Comparison of ENCODE assay signal across 9 cellular contexts in genomic region chr3:99532246-99532645, GRCh38.
A peak's percentile ranks its signal among the peaks of the same experiment; 100 is the strongest.
DNase-seq lines count a peak whose midpoint lies in the region; ATAC-seq and TF ChIP-seq lines count a peak whose summit lies in the region.
"Had no signal": no experiment of that assay in that cellular context is flagged by ENCODE, and none has a peak within 500 bp of the region (broad histone marks: within the 10 kb centered on the region; RNA-seq: fewer than 3 reads in every experiment).

No MANE protein-coding gene starts in this region.

- no peaks in the 10 kb centered on the region for H3K4me1 Mint-ChIP-seq in activated CD4-positive, alpha-beta T cell treated with anti-CD3 and anti-CD28 coated beads for 36 hours
- no peaks in the 10 kb centered on the region for H3K4me1 Mint-ChIP-seq in activated T-helper 1 cell treated with anti-CD3 and anti-CD28 coated beads, Interleukin-12 subunit alpha, Interleukin-12 subunit beta, Interleukin-2, Interleukin-4 antibody, amounts not matched to agents 30 ng/mL and 10 ng/mL and 1 ng/mL, durations not matched to agents 14 hours and 24 hours and 36 hours (ENCODE audit: low read depth)
- H3K4me1 Mint-ChIP-seq: central memory CD8-positive, alpha-beta T cell had no signal

- H3K27me3 Mint-ChIP-seq in activated CD4-positive, alpha-beta T cell treated with anti-CD3 and anti-CD28 coated beads for 36 hours = peaks cover 2% of the 10 kb centered on the region
- no peaks in the 10 kb centered on the region for H3K27me3 Mint-ChIP-seq in activated T-helper 1 cell treated with anti-CD3 and anti-CD28 coated beads, Interleukin-12 subunit alpha, Interleukin-12 subunit beta, Interleukin-2, Interleukin-4 antibody, amounts not matched to agents 30 ng/mL and 10 ng/mL and 1 ng/mL, durations not matched to agents 14 hours and 24 hours and 36 hours (ENCODE audit: insufficient read depth)
- H3K27me3 Mint-ChIP-seq: central memory CD8-positive, alpha-beta T cell had no signal

- H3K4me3 Mint-ChIP-seq in activated CD4-positive, alpha-beta T cell treated with anti-CD3 and anti-CD28 coated beads for 36 hours = no peak overlapping the region
- H3K4me3 Mint-ChIP-seq in activated T-helper 1 cell treated with anti-CD3 and anti-CD28 coated beads, Interleukin-12 subunit alpha, Interleukin-12 subunit beta, Interleukin-2, Interleukin-4 antibody, amounts not matched to agents 30 ng/mL and 10 ng/mL and 1 ng/mL, durations not matched to agents 14 hours and 24 hours and 36 hours = no peak overlapping the region
- H3K4me3 Mint-ChIP-seq: central memory CD8-positive, alpha-beta T cell had no signal

- no peaks in the 10 kb centered on the region for H3K9me3 ChIP-seq in lower lobe of right lung

- POLR2A ChIA-PET in activated CD4-positive, alpha-beta T cell treated with anti-CD3 and anti-CD28 coated beads for 36 hours (lab: Charles Lee) = no interaction called here

- intact Hi-C loops in activated CD4-positive, alpha-beta T cell treated with anti-CD3 and anti-CD28 coated beads for 36 hours (cut with DNase I, micrococcal nuclease) = loop anchor here in 1 of 2 experiments (5.0 to 10.0 kb wide), 2 partner anchors 510 to 717 kb away; no protein-coding TSS in a partner anchor
- intact Hi-C loops in lower lobe of right lung (cut with DNase I) = no loop called here
- intact Hi-C loops in activated T-helper 1 cell treated with anti-CD3 and anti-CD28 coated beads, Interleukin-12 subunit alpha, Interleukin-12 subunit beta, Interleukin-2, Interleukin-4 antibody, amounts not matched to agents 30 ng/mL and 10 ng/mL and 1 ng/mL, durations not matched to agents 14 hours and 24 hours and 36 hours (cut with micrococcal nuclease) = loop anchor here (2.0 kb wide), 1 partner anchor 33 kb away; no protein-coding TSS in a partner anchor

- DNase-seq in activated CD4-positive, alpha-beta T cell treated with anti-CD3 and anti-CD28 coated beads for 36 hours = peak; percentile 25
- DNase-seq in activated CD4-positive, alpha-beta T cell treated with anti-CD3 and anti-CD28 coated beads, Interleukin-2, amount 50 U/mL, for 1 hour = no peak
- peak; percentile 84 for DNase-seq in HCEC 1CT
- peak; percentile 81 for DNase-seq in NCI-H226
- no peak for DNase-seq in coronary artery (ENCODE audit: low spot score)
- DNase-seq in lower lobe of right lung = no peak
- no peak for DNase-seq in activated T-helper 1 cell treated with anti-CD3 and anti-CD28 coated beads, Interleukin-12 subunit alpha, Interleukin-12 subunit beta, Interleukin-2, Interleukin-4 antibody, amounts not matched to agents 30 ng/mL and 10 ng/mL and 1 ng/mL, durations not matched to agents 14 hours and 24 hours and 36 hours (ENCODE audit: low spot score)
- DNase-seq in activated CD8-positive, alpha-beta memory T cell treated with anti-CD3 and anti-CD28 coated beads, Interleukin-2, amount 50 U/mL, for 48 hours = no peak

- H3K4me3 ChIP-seq in coronary artery (no peak overlapping the region), lower lobe of right lung (no peak overlapping the region)

- ATAC-seq in activated CD4-positive, alpha-beta T cell treated with anti-CD3 and anti-CD28 coated beads for 36 hours = no peak
- peak; percentile 70 to 71 for ATAC-seq in lower lobe of right lung

- H3K36me3 Mint-ChIP-seq in activated CD4-positive, alpha-beta T cell treated with anti-CD3 and anti-CD28 coated beads for 36 hours (ENCODE audit: low read depth) = no peaks in the 10 kb centered on the region
- H3K36me3 Mint-ChIP-seq in activated T-helper 1 cell treated with anti-CD3 and anti-CD28 coated beads, Interleukin-12 subunit alpha, Interleukin-12 subunit beta, Interleukin-2, Interleukin-4 antibody, amounts not matched to agents 30 ng/mL and 10 ng/mL and 1 ng/mL, durations not matched to agents 14 hours and 24 hours and 36 hours (ENCODE audit: low read depth) = no peaks in the 10 kb centered on the region

- H3K27me3 ChIP-seq in lower lobe of right lung (ENCODE audit: low read depth) = no peaks in the 10 kb centered on the region

- CTCF ChIA-PET in activated CD4-positive, alpha-beta T cell treated with anti-CD3 and anti-CD28 coated beads for 36 hours (lab: Charles Lee) = interaction anchor here (0.5 to 1.4 kb wide), 3 partner anchors 155 to 509 kb away, joined by 3 to 5 read pairs (median 4); no protein-coding TSS in a partner anchor

- H3K9me3 Mint-ChIP-seq in activated CD4-positive, alpha-beta T cell treated with anti-CD3 and anti-CD28 coated beads for 36 hours (ENCODE audit: low read depth) = no peaks in the 10 kb centered on the region
- H3K9me3 Mint-ChIP-seq in activated T-helper 1 cell treated with anti-CD3 and anti-CD28 coated beads, Interleukin-12 subunit alpha, Interleukin-12 subunit beta, Interleukin-2, Interleukin-4 antibody, amounts not matched to agents 30 ng/mL and 10 ng/mL and 1 ng/mL, durations not matched to agents 14 hours and 24 hours and 36 hours = no peaks in the 10 kb centered on the region
- H3K9me3 Mint-ChIP-seq: central memory CD8-positive, alpha-beta T cell had no signal

- TF ChIP-seq CTCF in coronary artery (IDR thresholded peaks at IDR 0.05) (peak; percentile 20), lower lobe of right lung (IDR thresholded peaks at IDR 0.05) (peak; percentile 60)

- no peaks in the 10 kb centered on the region for H3K36me3 ChIP-seq in lower lobe of right lung

- no peaks in the 10 kb centered on the region for H3K4me1 ChIP-seq in lower lobe of right lung

- no peak overlapping the region for H3K27ac ChIP-seq in coronary artery
- no peak overlapping the region for H3K27ac ChIP-seq in lower lobe of right lung

- H3K27ac Mint-ChIP-seq in activated CD4-positive, alpha-beta T cell treated with anti-CD3 and anti-CD28 coated beads for 36 hours = no peak overlapping the region
- H3K27ac Mint-ChIP-seq in activated T-helper 1 cell treated with anti-CD3 and anti-CD28 coated beads, Interleukin-12 subunit alpha, Interleukin-12 subunit beta, Interleukin-2, Interleukin-4 antibody, amounts not matched to agents 30 ng/mL and 10 ng/mL and 1 ng/mL, durations not matched to agents 14 hours and 24 hours and 36 hours = no peak overlapping the region

Comparison
In these comparisons a context has a peak if more than half of its experiments do, and no peak if none do; other contexts are left out.
1. DNase-seq: peak in activated CD4-positive, alpha-beta T cell treated with anti-CD3 and anti-CD28 coated beads for 36 hours (single experiment), HCEC 1CT (single experiment) and NCI-H226 (single experiment); none in activated CD4-positive, alpha-beta T cell treated with anti-CD3 and anti-CD28 coated beads, Interleukin-2, amount 50 U/mL, for 1 hour (single experiment), coronary artery (single experiment), lower lobe of right lung (single experiment), activated T-helper 1 cell treated with anti-CD3 and anti-CD28 coated beads, Interleukin-12 subunit alpha, Interleukin-12 subunit beta, Interleukin-2, Interleukin-4 antibody, amounts not matched to agents 30 ng/mL and 10 ng/mL and 1 ng/mL, durations not matched to agents 14 hours and 24 hours and 36 hours (single experiment) and activated CD8-positive, alpha-beta memory T cell treated with anti-CD3 and anti-CD28 coated beads, Interleukin-2, amount 50 U/mL, for 48 hours (single experiment).